Comparison of ENCODE assay signal across 8 cellular contexts in genomic region chr5:133423618-133424282, GRCh38.
A peak's percentile ranks its signal among the peaks of the same experiment; 100 is the strongest.
DNase-seq lines count a peak whose midpoint lies in the region; ATAC-seq and TF ChIP-seq lines count a peak whose summit lies in the region.

No MANE protein-coding gene starts in this region.

- DNase-seq in MM.1S: peak; percentile 48
- DNase-seq in activated CD4-positive, alpha-beta T cell treated with anti-CD3 and anti-CD28 coated beads for 24 hours (ENCODE audit: low read depth in 2 of 2): peak; percentile 57 to 66
- DNase-seq in colonic mucosa: peak; percentile 65
- peak; percentile 80 for DNase-seq in lower lobe of right lung
- peak; percentile 13 to 25 for DNase-seq in stimulated activated CD8-positive, alpha-beta memory T cell treated with anti-CD3 and anti-CD28 coated beads, Interleukin-15, amount 100 ng/mL, for 4 hours (ENCODE audit: low read depth in 2 of 2)
- DNase-seq in DMS79 treated with DMSO at 0.1 percent for 48 hours (lab: John Stamatoyannopoulos, UW): no peak

- peak overlapping the region; percentile 62 for H2AFZ ChIP-seq in MM.1S (ENCODE audit: low read length)

- H3K4me1 ChIP-seq in DOHH2 (ENCODE audit: control insufficient read depth, low read length) (peaks cover 15% of the 10 kb centered on the region), MM.1S (ENCODE audit: low read length) (no peaks in the 10 kb centered on the region), colonic mucosa (no peaks in the 10 kb centered on the region), lower lobe of right lung (peaks cover 6% of the 10 kb centered on the region)

- H3K9me2 ChIP-seq in DOHH2 (replicated peaks; ENCODE audit: control insufficient read depth, low read length) (no peaks in the 10 kb centered on the region), MM.1S (replicated peaks; ENCODE audit: insufficient read depth, low read length) (no peaks in the 10 kb centered on the region)

- H3F3A ChIP-seq in DOHH2 (ENCODE audit: control insufficient read depth, insufficient read depth) (no peaks in the 10 kb centered on the region), MM.1S (ENCODE audit: insufficient read depth, low read length) (no peaks in the 10 kb centered on the region)

- ATAC-seq in GM21619 (IDR thresholded peaks at IDR 0.05; ENCODE audit: unreplicated experiment) (peak; percentile 65), lower lobe of right lung (peak; percentile 87)

- no peaks in the 10 kb centered on the region for H3K79me2 ChIP-seq in DOHH2 (ENCODE audit: control insufficient read depth, low read length)
- no peaks in the 10 kb centered on the region for H3K79me2 ChIP-seq in MM.1S (ENCODE audit: low read length)

- H3K36me3 ChIP-seq in DOHH2 (ENCODE audit: control insufficient read depth, low read length) (no peaks in the 10 kb centered on the region), MM.1S (replicated peaks; ENCODE audit: insufficient read depth, low read length) (no peaks in the 10 kb centered on the region), colonic mucosa (no peaks in the 10 kb centered on the region), lower lobe of right lung (no peaks in the 10 kb centered on the region)

- H3K4me3 ChIP-seq in DOHH2 (ENCODE audit: low read length) (no peak overlapping the region), MM.1S (ENCODE audit: low read length) (no peak overlapping the region; the same call in 1 of the 2 replicates), colonic mucosa (no peak overlapping the region), lower lobe of right lung (no peak overlapping the region)

- H3K27me3 ChIP-seq in DOHH2 (ENCODE audit: control insufficient read depth, low read length) (0 out of 2 replicates have a peak, but pooled peaks cover 5% of the 10 kb centered on the region), MM.1S (replicated peaks; ENCODE audit: insufficient read depth, low read length) (no peaks in the 10 kb centered on the region), colonic mucosa (no peaks in the 10 kb centered on the region), lower lobe of right lung (ENCODE audit: low read depth) (no peaks in the 10 kb centered on the region)

- H4K20me1 ChIP-seq in DOHH2 (ENCODE audit: control insufficient read depth, insufficient read depth, low read depth, low read length) (no peaks in the 10 kb centered on the region), MM.1S (ENCODE audit: insufficient read depth, low read length) (no peaks in the 10 kb centered on the region)

- H3K27ac ChIP-seq in DOHH2 (ENCODE audit: low read depth, low read length) (no peak overlapping the region), MM.1S (ENCODE audit: low read length) (no peak overlapping the region), colonic mucosa (no peak overlapping the region), lower lobe of right lung (no peak overlapping the region)

- TF ChIP-seq CTCF in DOHH2 (IDR thresholded peaks at IDR 0.05; ENCODE audit: low read depth, low read length, poor library complexity, severe bottlenecking) (peak; percentile 94), MM.1S (IDR thresholded peaks at IDR 0.05; ENCODE audit: low read length) (peak; percentile 95), colonic mucosa (IDR thresholded peaks at IDR 0.05) (peak; percentile 93), lower lobe of right lung (IDR thresholded peaks at IDR 0.05) (peak; percentile 95)

- intact Hi-C loops in colonic mucosa (cut with DNase I): loop anchor here (10.0 kb wide), 1 partner anchor 451 kb away; no protein-coding TSS in a partner anchor
- intact Hi-C loops in lower lobe of right lung (cut with DNase I): no loop called here

- H3K9me3 ChIP-seq in DOHH2 (ENCODE audit: control insufficient read depth, insufficient read depth, low read length) (no peaks in the 10 kb centered on the region), MM.1S (replicated peaks; ENCODE audit: insufficient read depth, low read length) (no peaks in the 10 kb centered on the region), colonic mucosa (no peaks in the 10 kb centered on the region), lower lobe of right lung (no peaks in the 10 kb centered on the region)

- no peak overlapping the region for H3K9ac ChIP-seq in MM.1S (ENCODE audit: low read length)
- H3K9ac ChIP-seq in colonic mucosa (ENCODE audit: low read depth in 2 of 2, low read length in 2 of 2): peak overlapping the region in 1 of 2 donors; percentile 30

- H3K4me2 ChIP-seq in DOHH2 (ENCODE audit: low read length): peak overlapping the region; percentile 33; the same call in 1 of the 2 replicates
- peak overlapping the region; percentile 25; the same call in 1 of the 2 replicates for H3K4me2 ChIP-seq in MM.1S (ENCODE audit: low read depth, low read length)
